8 cellular contexts compared by ENCODE assay signal in the genomic region with DNA sequence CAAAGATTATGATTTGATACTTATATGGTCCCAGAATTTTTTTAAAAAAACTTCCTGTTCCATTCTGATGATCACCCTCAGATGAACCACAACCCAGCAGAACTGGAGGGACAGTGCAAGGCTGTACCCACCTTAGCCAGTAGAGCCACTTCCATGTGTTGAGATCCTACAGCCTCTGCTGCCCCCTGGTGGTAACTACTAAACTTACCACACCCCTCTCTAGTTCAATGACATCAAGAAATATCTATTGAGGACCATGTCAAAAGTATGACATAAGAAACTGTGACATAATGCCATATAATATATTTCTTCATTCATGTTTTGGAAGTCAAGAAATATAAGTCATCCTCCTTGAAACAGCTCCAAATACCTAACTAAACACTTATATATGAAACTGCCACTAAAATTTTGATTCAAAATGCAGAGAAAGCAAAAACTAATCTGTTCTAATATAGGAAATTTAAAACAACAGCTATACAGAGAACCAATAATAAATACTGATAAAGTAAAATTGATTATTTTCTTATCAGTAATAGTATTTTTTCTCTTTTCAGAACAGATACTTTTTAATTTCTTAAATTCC.
A peak's percentile ranks its signal among the peaks of the same experiment; 100 is the strongest.
DNase-seq lines count a peak whose midpoint lies in the region; ATAC-seq and TF ChIP-seq lines count a peak whose summit lies in the region.

No MANE protein-coding gene starts in this region.

- no peaks in the 10 kb centered on the region for H3K27me3 ChIP-seq in H7 (ENCODE audit: control insufficient read depth, insufficient read depth, low read length)
- no peaks in the 10 kb centered on the region for H3K27me3 ChIP-seq in SJCRH30
- no peaks in the 10 kb centered on the region for H3K27me3 ChIP-seq in parathyroid adenoma (ENCODE audit: control insufficient read depth, insufficient read depth, low read length)
- H3K27me3 ChIP-seq in upper lobe of right lung: no peaks in the 10 kb centered on the region

- no peak overlapping the region for H2AFZ ChIP-seq in parathyroid adenoma

- no peak overlapping the region for H3K9ac ChIP-seq in parathyroid adenoma

- H3K9me3 ChIP-seq in SJCRH30 (replicated peaks) (no peaks in the 10 kb centered on the region), parathyroid adenoma (ENCODE audit: control insufficient read depth, low read length) (no peaks in the 10 kb centered on the region), upper lobe of right lung (no peaks in the 10 kb centered on the region)

- CTCF ChIA-PET in GM10248 (lab: Yijun Ruan, JAX): interaction anchor here (0.7 to 4.6 kb wide), 18 partner anchors 9 to 1060 kb away, joined by 3 to 57 read pairs (median 3); no protein-coding TSS in a partner anchor

- DNase-seq in GM10248 (ENCODE audit: extremely low spot score) (peak; percentile 35), H7 (peak; percentile 11), LNCaP clone FGC (ENCODE audit: low read depth) (peak; percentile 25), SJCRH30 (peak; percentile 57 to 89), globus pallidus (ENCODE audit: low spot score) (peak; percentile 79), upper lobe of right lung (no peak)
- peak; percentile 46 for DNase-seq in activated gamma-delta T cell treated with anti-CD3 and anti-CD28 coated beads, Interleukin-2, amount 50 U/mL, for 16 hours (ENCODE audit: low read depth)

- H3K4me3 ChIP-seq in H7 (ENCODE audit: insufficient read depth, low read depth, low read length) (no peak overlapping the region), LNCaP clone FGC (ENCODE audit: low read depth, low read length) (no peak overlapping the region), SJCRH30 (no peak overlapping the region), parathyroid adenoma (ENCODE audit: low read depth, low read length) (no peak overlapping the region), upper lobe of right lung (no peak overlapping the region)

- H3K27ac ChIP-seq in SJCRH30 (no peak overlapping the region), parathyroid adenoma (no peak overlapping the region), upper lobe of right lung (peak overlapping the region; percentile 12)

- no peaks in the 10 kb centered on the region for H3K4me1 ChIP-seq in SJCRH30
- H3K4me1 ChIP-seq in parathyroid adenoma: no peaks in the 10 kb centered on the region
- no peaks in the 10 kb centered on the region for H3K4me1 ChIP-seq in upper lobe of right lung

- TF ChIP-seq CTCF in GM10248 (IDR thresholded peaks at IDR 0.05; ENCODE audit: control extremely low read depth, extremely low read depth, low read depth, missing control alignments) (peak; percentile 67), LNCaP clone FGC (IDR thresholded peaks at IDR 0.05; ENCODE audit: control insufficient read depth, extremely low read depth, insufficient read depth) (peak; percentile 75), parathyroid adenoma (IDR thresholded peaks at IDR 0.05) (peak; percentile 64), upper lobe of right lung (IDR thresholded peaks at IDR 0.05) (peak; percentile 86)

- H3K79me2 ChIP-seq in parathyroid adenoma: no peaks in the 10 kb centered on the region

- H3K36me3 ChIP-seq in H7 (replicated peaks; ENCODE audit: control insufficient read depth, insufficient read depth, low read length): no peaks in the 10 kb centered on the region
- H3K36me3 ChIP-seq in SJCRH30: no peaks in the 10 kb centered on the region
- H3K36me3 ChIP-seq in parathyroid adenoma (ENCODE audit: control insufficient read depth, insufficient read depth, low read length): no peaks in the 10 kb centered on the region
- no peaks in the 10 kb centered on the region for H3K36me3 ChIP-seq in upper lobe of right lung

- POLR2A ChIA-PET in GM10248 (lab: Yijun Ruan, JAX): no interaction called here

- peak; percentile 99 for ATAC-seq in upper lobe of right lung

- H3K4me2 ChIP-seq in parathyroid adenoma (ENCODE audit: low read length): no peak overlapping the region

- intact Hi-C loops in upper lobe of right lung (cut with DNase I): loop anchor here (10.0 kb wide), 1 partner anchor 599 kb away; no protein-coding TSS in a partner anchor
